ENCODE assay signal across 8 cellular contexts in genomic region chr9:19161257-19162025, GRCh38. TPM values are rescaled to one million over a fixed set of nuclear protein-coding genes. Genes with fewer than 3 reads are reported as not detected.
DNase-seq lines count a peak whose midpoint lies in the region; ATAC-seq, FAIRE-seq and TF ChIP-seq lines count a peak whose summit lies in the region.

No MANE protein-coding gene starts in this region.

- no peaks in the 10 kb centered on the region for H3K36me3 ChIP-seq in MG63
- no peaks in the 10 kb centered on the region for H3K36me3 ChIP-seq in skeletal muscle tissue (ENCODE audit: control insufficient read depth in 3 of 3, insufficient read depth in 3 of 3, low read length in 3 of 3)

- no peak overlapping the region for H3K9ac ChIP-seq in skeletal muscle tissue (ENCODE audit: low read depth in 1 of 3, low read length in 3 of 3)

- peak overlapping the region; percentile 56 for H3K27ac ChIP-seq in skeletal muscle tissue (ENCODE audit: low read depth, low read length)

- peaks cover 4 to 9% (median 8%) of the 10 kb centered on the region in 3 donors for H3K4me1 ChIP-seq in skeletal muscle tissue (ENCODE audit: control insufficient read depth in 3 of 3, insufficient read depth in 3 of 3, low read length in 3 of 3)

- DNase-seq in GM10248 (ENCODE audit: extremely low spot score) (peak; percentile 35), H54 (ENCODE audit: insufficient read length, low spot score) (peak; percentile 58), MG63 (peak; percentile 84), glomerular endothelial cell (ENCODE audit: extremely low read depth, low read depth, low spot score) (peak; percentile 75), COR-L47 (lab: John Stamatoyannopoulos, UW) (no peak)
- peak; percentile 38 to 55 for DNase-seq in activated T-cell treated with anti-CD3 and anti-CD28 coated beads, Interleukin-2, amount 50 U/mL, for 48 hours

- FAIRE-seq in H54 (lab: Jason Lieb, UNC): peak; percentile 100

- no peak for TF ChIP-seq CTCF in GM10248 (IDR thresholded peaks at IDR 0.05; ENCODE audit: control extremely low read depth, extremely low read depth, low read depth, missing control alignments)

- no peak for ATAC-seq in HG02642 (IDR thresholded peaks at IDR 0.05; ENCODE audit: poor library complexity, unreplicated experiment)

- no peaks in the 10 kb centered on the region for H3K27me3 ChIP-seq in MG63
- no peaks in the 10 kb centered on the region for H3K27me3 ChIP-seq in skeletal muscle tissue (ENCODE audit: control insufficient read depth in 3 of 3, insufficient read depth in 3 of 3, low read length in 3 of 3)

- H3K4me3 ChIP-seq in MG63: no peak overlapping the region
- no peak overlapping the region for H3K4me3 ChIP-seq in skeletal muscle tissue (ENCODE audit: low read length in 3 of 3)

- no peak for TF ChIP-seq POLR2A in H54 (IDR thresholded peaks at IDR 0.05; ENCODE audit: low read depth, low read length)

- POLR2A ChIA-PET in GM10248 (lab: Yijun Ruan, JAX): no interaction called here

- CTCF ChIA-PET in GM10248 (lab: Yijun Ruan, JAX): interaction anchor here (1.3 to 4.5 kb wide), 2 partner anchors 13 to 304 kb away, joined by 3 to 26 read pairs; no protein-coding TSS in a partner anchor

- H3K9me3 ChIP-seq in MG63 (peaks cover 4% of the 10 kb centered on the region; the same call in 1 of the 2 replicates), skeletal muscle tissue (ENCODE audit: control insufficient read depth in 3 of 3, low read length in 3 of 3) (no peaks in the 10 kb centered on the region)

RNA-seq across cellular contexts. Expression of gene PLIN2, which starts 34.1 kb away (rescaled TPM):
- total RNA-seq in MG63 (2014; rRNA removed; shearing (Covaris generic); ENCODE audit: low replicate concordance): 153 and 228 TPM in 2 replicates
- total RNA-seq in glomerular endothelial cell (61.4 and 106 TPM in 2 replicates), skeletal muscle tissue (72.5 TPM)

RNA-seq across cellular contexts. Expression of gene HAUS6, which starts 58.7 kb away (rescaled TPM):
- total RNA-seq in MG63 (2014; rRNA removed; shearing (Covaris generic); ENCODE audit: low replicate concordance): 22.9 and 41.9 TPM in 2 replicates
- total RNA-seq in glomerular endothelial cell (11.1 and 15.0 TPM in 2 replicates), skeletal muscle tissue (10.4 TPM)
